1 cellular context compared by ENCODE assay signal in the genomic region with DNA sequence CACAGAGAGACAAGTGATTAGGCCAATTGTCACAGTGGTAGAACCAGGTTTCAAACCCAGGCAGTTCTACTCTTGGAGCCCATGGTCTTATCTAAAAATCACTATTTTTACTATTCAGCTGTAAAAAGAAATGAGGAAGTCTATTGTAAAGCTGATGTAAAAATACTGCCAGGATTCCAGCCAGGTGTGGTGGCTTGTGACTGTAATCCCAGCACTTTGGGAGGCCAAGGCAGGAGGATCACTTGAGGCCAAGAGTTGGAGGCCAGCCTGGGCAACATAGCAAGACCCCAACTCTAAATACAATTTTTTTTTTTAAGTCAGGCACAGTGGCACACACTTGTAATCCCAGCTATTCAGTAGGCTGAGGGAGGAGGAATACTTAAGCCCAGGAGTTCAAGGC.
TF ChIP-seq lines count a peak whose summit lies in the region.

No MANE protein-coding gene starts in this region.

TF ChIP-seq in H1, 55 proteins besides CTCF, POLR2A, EP300 and RAD21 (continued from another document):
- TF ChIP-seq EZH2 (IDR thresholded peaks at IDR 0.05; ENCODE audit: low read depth, low read length, severe bottlenecking): no peak
- no peak for TF ChIP-seq CEBPB (IDR thresholded peaks at IDR 0.05; ENCODE audit: low read depth, low read length)
